ENCODE assay signal across 1 cellular context in the genomic region with DNA sequence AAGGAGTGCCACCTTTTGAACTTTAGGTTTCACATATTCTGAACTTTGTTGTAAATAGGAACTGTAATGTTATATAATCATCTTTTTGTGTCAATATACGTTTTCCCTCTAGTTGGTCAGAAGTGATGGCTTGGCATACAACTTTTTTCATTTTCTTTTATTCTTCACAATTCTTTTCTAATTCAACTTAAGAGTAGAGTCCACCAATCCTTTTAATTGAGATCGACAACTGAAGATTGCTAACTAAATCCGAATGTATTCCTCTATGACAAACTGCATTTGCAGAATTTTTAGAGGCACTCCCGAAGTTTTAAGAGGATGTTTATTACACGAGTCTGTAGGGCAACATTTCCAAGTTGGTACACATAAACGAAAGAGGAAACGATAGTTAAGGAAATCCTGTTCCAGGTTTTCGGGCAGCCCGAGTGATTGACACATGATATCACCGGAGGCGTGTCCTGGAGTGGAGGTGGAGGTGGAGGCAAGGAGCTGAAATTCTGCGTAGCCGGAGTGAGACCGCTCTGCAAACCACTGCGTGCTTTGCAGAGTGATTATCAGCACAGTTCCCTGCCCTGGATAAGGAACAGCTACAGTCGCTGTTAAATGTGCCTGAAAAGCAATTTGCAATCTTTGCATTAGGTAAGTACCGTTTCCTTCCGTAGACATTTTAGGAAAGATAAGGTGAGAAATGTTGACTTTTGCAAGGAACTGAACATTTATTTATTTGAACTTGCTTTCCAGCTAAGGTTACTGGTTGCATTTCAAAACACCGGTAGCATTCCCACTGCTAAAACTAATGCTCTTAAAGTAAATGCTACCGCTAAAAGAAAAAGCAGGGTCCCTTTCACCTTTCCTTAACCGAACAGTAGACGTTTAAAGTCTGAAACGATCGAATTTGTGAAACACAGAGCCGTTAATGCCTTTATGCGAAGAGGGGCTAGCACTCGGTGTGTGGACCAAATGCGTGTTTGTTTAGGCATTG.
TF ChIP-seq lines count a peak whose summit lies in the region.

A gene with protein sequence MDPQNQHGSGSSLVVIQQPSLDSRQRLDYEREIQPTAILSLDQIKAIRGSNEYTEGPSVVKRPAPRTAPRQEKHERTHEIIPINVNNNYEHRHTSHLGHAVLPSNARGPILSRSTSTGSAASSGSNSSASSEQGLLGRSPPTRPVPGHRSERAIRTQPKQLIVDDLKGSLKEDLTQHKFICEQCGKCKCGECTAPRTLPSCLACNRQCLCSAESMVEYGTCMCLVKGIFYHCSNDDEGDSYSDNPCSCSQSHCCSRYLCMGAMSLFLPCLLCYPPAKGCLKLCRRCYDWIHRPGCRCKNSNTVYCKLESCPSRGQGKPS (plus strand): TSS at position 502 of the 982 bp plus-strand sequence. CDS start 4,797 bp downstream, outside the sequence.

TF ChIP-seq in HepG2, 621 proteins besides CTCF, POLR2A, EP300 and RAD21 (continued from another document and continues in another):
- TF ChIP-seq, protein P1, sequence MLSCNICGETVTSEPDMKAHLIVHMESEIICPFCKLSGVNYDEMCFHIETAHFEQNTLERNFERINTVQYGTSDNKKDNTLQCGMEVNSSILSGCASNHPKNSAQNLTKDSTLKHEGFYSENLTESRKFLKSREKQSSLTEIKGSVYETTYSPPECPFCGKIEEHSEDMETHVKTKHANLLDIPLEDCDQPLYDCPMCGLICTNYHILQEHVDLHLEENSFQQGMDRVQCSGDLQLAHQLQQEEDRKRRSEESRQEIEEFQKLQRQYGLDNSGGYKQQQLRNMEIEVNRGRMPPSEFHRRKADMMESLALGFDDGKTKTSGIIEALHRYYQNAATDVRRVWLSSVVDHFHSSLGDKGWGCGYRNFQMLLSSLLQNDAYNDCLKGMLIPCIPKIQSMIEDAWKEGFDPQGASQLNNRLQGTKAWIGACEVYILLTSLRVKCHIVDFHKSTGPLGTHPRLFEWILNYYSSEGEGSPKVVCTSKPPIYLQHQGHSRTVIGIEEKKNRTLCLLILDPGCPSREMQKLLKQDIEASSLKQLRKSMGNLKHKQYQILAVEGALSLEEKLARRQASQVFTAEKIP (CRISPR knock-in tag; IDR thresholded peaks at IDR 0.05; ENCODE audit: borderline replicate concordance): no peak
- TF ChIP-seq, protein P2, sequence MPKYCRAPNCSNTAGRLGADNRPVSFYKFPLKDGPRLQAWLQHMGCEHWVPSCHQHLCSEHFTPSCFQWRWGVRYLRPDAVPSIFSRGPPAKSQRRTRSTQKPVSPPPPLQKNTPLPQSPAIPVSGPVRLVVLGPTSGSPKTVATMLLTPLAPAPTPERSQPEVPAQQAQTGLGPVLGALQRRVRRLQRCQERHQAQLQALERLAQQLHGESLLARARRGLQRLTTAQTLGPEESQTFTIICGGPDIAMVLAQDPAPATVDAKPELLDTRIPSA (CRISPR knock-in tag; IDR thresholded peaks at IDR 0.05; ENCODE audit: borderline replicate concordance): no peak
- TF ChIP-seq SOX6 (IDR thresholded peaks at IDR 0.05) (no peak), SOX6 (CRISPR knock-in tag; IDR thresholded peaks at IDR 0.05) (peak; percentile 54; the same call in 1 of the 2 replicates), MYNN (CRISPR knock-in tag; IDR thresholded peaks at IDR 0.05; ENCODE audit: low read depth) (no peak), ZNF672 (CRISPR knock-in tag; IDR thresholded peaks at IDR 0.05) (no peak), TCF7L2 (IDR thresholded peaks at IDR 0.05; ENCODE audit: low read depth, low read length) (no peak), ZFP37 (CRISPR knock-in tag; IDR thresholded peaks at IDR 0.05; ENCODE audit: borderline replicate concordance) (no peak), STAT5B (CRISPR knock-in tag; IDR thresholded peaks at IDR 0.05) (0 out of 2 replicates have a peak, but pooled peaks have one; percentile 41), PRMT3 (CRISPR knock-in tag; IDR thresholded peaks at IDR 0.05; ENCODE audit: borderline replicate concordance, low read depth) (peak; percentile 24; the same call in 1 of the 2 replicates), ZNF160 (CRISPR knock-in tag; IDR thresholded peaks at IDR 0.05) (no peak), ZMYM2 (CRISPR knock-in tag; IDR thresholded peaks at IDR 0.05) (no peak), NFATC3 (CRISPR knock-in tag; IDR thresholded peaks at IDR 0.05) (0 out of 2 replicates have a peak, but pooled peaks have one; percentile 59), ZNF589 (CRISPR knock-in tag; conservative IDR thresholded peaks at IDR 0.05) (no peak), MIER3 (CRISPR knock-in tag; IDR thresholded peaks at IDR 0.05; ENCODE audit: borderline replicate concordance) (peak; percentile 60), RFXAP (CRISPR knock-in tag; IDR thresholded peaks at IDR 0.05; ENCODE audit: borderline replicate concordance) (peak; percentile 81), FOXK2 (IDR thresholded peaks at IDR 0.05) (0 out of 2 replicates have a peak, but pooled peaks have one; percentile 24), HIVEP1 (CRISPR knock-in tag; IDR thresholded peaks at IDR 0.05) (no peak), GPN1 (CRISPR knock-in tag; IDR thresholded peaks at IDR 0.05; ENCODE audit: borderline replicate concordance) (no peak), MBD4 (IDR thresholded peaks at IDR 0.05; ENCODE audit: borderline replicate concordance, low read length) (no peak), ZBTB8A (CRISPR knock-in tag; IDR thresholded peaks at IDR 0.05; ENCODE audit: borderline replicate concordance, low read depth) (no peak), RELA (CRISPR knock-in tag; IDR thresholded peaks at IDR 0.05) (peak; percentile 39; the same call in 1 of the 2 replicates), ZNF616 (CRISPR knock-in tag; IDR thresholded peaks at IDR 0.05; ENCODE audit: low read depth) (no peak), ERF (CRISPR knock-in tag; IDR thresholded peaks at IDR 0.05) (peak; percentile 76; the same call in 1 of the 2 replicates), ZNF782 (CRISPR knock-in tag; IDR thresholded peaks at IDR 0.05; ENCODE audit: borderline replicate concordance) (no peak; the same call in 1 of the 2 replicates), HCFC1 (IDR thresholded peaks at IDR 0.05; ENCODE audit: low read depth, low read length) (no peak), KMT2B (CRISPR knock-in tag; IDR thresholded peaks at IDR 0.05) (peak; percentile 86), ATAD3A (CRISPR knock-in tag; IDR thresholded peaks at IDR 0.05) (no peak)
- TF ChIP-seq, protein P3, sequence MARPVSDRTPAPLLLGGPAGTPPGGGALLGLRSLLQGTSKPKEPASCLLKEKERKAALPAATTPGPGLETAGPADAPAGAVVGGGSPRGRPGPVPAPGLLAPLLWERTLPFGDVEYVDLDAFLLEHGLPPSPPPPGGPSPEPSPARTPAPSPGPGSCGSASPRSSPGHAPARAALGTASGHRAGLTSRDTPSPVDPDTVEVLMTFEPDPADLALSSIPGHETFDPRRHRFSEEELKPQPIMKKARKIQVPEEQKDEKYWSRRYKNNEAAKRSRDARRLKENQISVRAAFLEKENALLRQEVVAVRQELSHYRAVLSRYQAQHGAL (CRISPR knock-in tag; IDR thresholded peaks at IDR 0.05; ENCODE audit: not compliant biosample characterization): no peak
- TF ChIP-seq, protein P4, sequence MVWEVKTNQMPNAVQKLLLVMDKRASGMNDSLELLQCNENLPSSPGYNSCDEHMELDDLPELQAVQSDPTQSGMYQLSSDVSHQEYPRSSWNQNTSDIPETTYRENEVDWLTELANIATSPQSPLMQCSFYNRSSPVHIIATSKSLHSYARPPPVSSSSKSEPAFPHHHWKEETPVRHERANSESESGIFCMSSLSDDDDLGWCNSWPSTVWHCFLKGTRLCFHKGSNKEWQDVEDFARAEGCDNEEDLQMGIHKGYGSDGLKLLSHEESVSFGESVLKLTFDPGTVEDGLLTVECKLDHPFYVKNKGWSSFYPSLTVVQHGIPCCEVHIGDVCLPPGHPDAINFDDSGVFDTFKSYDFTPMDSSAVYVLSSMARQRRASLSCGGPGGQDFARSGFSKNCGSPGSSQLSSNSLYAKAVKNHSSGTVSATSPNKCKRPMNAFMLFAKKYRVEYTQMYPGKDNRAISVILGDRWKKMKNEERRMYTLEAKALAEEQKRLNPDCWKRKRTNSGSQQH (CRISPR knock-in tag; IDR thresholded peaks at IDR 0.05; ENCODE audit: low read depth): peak; percentile 73; the same call in 1 of the 2 replicates
- TF ChIP-seq, protein P5, sequence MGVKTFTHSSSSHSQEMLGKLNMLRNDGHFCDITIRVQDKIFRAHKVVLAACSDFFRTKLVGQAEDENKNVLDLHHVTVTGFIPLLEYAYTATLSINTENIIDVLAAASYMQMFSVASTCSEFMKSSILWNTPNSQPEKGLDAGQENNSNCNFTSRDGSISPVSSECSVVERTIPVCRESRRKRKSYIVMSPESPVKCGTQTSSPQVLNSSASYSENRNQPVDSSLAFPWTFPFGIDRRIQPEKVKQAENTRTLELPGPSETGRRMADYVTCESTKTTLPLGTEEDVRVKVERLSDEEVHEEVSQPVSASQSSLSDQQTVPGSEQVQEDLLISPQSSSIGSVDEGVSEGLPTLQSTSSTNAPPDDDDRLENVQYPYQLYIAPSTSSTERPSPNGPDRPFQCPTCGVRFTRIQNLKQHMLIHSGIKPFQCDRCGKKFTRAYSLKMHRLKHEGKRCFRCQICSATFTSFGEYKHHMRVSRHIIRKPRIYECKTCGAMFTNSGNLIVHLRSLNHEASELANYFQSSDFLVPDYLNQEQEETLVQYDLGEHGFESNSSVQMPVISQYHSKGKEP (CRISPR knock-in tag; IDR thresholded peaks at IDR 0.05): peak; percentile 86; the same call in 1 of the 2 replicates
- TF ChIP-seq, protein P6, sequence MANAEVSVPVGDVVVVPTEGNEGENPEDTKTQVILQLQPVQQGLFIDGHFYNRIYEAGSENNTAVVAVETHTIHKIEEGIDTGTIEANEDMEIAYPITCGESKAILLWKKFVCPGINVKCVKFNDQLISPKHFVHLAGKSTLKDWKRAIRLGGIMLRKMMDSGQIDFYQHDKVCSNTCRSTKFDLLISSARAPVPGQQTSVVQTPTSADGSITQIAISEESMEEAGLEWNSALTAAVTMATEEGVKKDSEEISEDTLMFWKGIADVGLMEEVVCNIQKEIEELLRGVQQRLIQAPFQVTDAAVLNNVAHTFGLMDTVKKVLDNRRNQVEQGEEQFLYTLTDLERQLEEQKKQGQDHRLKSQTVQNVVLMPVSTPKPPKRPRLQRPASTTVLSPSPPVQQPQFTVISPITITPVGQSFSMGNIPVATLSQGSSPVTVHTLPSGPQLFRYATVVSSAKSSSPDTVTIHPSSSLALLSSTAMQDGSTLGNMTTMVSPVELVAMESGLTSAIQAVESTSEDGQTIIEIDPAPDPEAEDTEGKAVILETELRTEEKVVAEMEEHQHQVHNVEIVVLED (CRISPR knock-in tag; IDR thresholded peaks at IDR 0.05; ENCODE audit: borderline replicate concordance): no peak; the same call in 1 of the 2 replicates
- TF ChIP-seq, protein P7, sequence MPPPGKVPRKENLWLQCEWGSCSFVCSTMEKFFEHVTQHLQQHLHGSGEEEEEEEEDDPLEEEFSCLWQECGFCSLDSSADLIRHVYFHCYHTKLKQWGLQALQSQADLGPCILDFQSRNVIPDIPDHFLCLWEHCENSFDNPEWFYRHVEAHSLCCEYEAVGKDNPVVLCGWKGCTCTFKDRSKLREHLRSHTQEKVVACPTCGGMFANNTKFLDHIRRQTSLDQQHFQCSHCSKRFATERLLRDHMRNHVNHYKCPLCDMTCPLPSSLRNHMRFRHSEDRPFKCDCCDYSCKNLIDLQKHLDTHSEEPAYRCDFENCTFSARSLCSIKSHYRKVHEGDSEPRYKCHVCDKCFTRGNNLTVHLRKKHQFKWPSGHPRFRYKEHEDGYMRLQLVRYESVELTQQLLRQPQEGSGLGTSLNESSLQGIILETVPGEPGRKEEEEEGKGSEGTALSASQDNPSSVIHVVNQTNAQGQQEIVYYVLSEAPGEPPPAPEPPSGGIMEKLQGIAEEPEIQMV (CRISPR knock-in tag; IDR thresholded peaks at IDR 0.05; ENCODE audit: low read depth): no peak; the same call in 1 of the 2 replicates
- TF ChIP-seq, protein P8, sequence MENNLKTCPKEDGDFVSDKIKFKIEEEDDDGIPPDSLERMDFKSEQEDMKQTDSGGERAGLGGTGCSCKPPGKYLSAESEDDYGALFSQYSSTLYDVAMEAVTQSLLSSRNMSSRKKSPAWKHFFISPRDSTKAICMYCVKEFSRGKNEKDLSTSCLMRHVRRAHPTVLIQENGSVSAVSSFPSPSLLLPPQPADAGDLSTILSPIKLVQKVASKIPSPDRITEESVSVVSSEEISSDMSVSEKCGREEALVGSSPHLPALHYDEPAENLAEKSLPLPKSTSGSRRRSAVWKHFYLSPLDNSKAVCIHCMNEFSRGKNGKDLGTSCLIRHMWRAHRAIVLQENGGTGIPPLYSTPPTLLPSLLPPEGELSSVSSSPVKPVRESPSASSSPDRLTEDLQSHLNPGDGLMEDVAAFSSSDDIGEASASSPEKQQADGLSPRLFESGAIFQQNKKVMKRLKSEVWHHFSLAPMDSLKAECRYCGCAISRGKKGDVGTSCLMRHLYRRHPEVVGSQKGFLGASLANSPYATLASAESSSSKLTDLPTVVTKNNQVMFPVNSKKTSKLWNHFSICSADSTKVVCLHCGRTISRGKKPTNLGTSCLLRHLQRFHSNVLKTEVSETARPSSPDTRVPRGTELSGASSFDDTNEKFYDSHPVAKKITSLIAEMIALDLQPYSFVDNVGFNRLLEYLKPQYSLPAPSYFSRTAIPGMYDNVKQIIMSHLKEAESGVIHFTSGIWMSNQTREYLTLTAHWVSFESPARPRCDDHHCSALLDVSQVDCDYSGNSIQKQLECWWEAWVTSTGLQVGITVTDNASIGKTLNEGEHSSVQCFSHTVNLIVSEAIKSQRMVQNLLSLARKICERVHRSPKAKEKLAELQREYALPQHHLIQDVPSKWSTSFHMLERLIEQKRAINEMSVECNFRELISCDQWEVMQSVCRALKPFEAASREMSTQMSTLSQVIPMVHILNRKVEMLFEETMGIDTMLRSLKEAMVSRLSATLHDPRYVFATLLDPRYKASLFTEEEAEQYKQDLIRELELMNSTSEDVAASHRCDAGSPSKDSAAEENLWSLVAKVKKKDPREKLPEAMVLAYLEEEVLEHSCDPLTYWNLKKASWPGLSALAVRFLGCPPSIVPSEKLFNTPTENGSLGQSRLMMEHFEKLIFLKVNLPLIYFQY (CRISPR knock-in tag; IDR thresholded peaks at IDR 0.05; ENCODE audit: borderline replicate concordance): no peak
- TF ChIP-seq, protein P9, sequence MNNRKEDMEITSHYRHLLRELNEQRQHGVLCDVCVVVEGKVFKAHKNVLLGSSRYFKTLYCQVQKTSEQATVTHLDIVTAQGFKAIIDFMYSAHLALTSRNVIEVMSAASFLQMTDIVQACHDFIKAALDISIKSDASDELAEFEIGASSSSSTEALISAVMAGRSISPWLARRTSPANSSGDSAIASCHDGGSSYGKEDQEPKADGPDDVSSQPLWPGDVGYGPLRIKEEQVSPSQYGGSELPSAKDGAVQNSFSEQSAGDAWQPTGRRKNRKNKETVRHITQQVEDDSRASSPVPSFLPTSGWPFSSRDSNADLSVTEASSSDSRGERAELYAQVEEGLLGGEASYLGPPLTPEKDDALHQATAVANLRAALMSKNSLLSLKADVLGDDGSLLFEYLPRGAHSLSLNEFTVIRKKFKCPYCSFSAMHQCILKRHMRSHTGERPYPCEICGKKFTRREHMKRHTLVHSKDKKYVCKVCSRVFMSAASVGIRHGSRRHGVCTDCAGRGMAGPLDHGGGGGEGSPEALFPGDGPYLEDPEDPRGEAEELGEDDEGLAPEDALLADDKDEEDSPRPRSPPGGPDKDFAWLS (CRISPR knock-in tag; IDR thresholded peaks at IDR 0.05; ENCODE audit: borderline replicate concordance): no peak
- TF ChIP-seq, protein P10, sequence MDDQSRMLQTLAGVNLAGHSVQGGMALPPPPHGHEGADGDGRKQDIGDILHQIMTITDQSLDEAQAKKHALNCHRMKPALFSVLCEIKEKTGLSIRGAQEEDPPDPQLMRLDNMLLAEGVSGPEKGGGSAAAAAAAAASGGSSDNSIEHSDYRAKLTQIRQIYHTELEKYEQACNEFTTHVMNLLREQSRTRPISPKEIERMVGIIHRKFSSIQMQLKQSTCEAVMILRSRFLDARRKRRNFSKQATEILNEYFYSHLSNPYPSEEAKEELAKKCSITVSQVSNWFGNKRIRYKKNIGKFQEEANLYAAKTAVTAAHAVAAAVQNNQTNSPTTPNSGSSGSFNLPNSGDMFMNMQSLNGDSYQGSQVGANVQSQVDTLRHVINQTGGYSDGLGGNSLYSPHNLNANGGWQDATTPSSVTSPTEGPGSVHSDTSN (CRISPR knock-in tag; IDR thresholded peaks at IDR 0.05; ENCODE audit: borderline replicate concordance): peak; percentile 90; the same call in 1 of the 2 replicates
